ENCODE assay signal across 20 cellular contexts in genomic region chr4:152885185-152885584, GRCh38. TPM values are rescaled to one million over a fixed set of nuclear protein-coding genes. Genes with fewer than 3 reads are reported as not detected.
DNase-seq lines count a peak whose midpoint lies in the region; ATAC-seq and TF ChIP-seq lines count a peak whose summit lies in the region.
"Had no signal": no experiment of that assay in that cellular context is flagged by ENCODE, and none has a peak within 500 bp of the region (broad histone marks: within the 10 kb centered on the region; RNA-seq: fewer than 3 reads in every experiment).

No MANE protein-coding gene starts in this region.

- H3K4me1 ChIP-seq in GM23338 (ENCODE audit: insufficient read depth) (peaks cover 12% of the 10 kb centered on the region; the same call in 1 of the 2 replicates), SJCRH30 (peaks cover 32% of the 10 kb centered on the region)

- H3K4me2 ChIP-seq in GM23338 = no peak overlapping the region
- H3K4me2 ChIP-seq: BLaER1 treated with 17β-estradiol and CSF1 and Interleukin-3, amounts not matched to agents 10 nM and 100 nM had no signal

- H4K20me1 ChIP-seq in GM23338 (replicated peaks; ENCODE audit: insufficient read depth) = no peaks in the 10 kb centered on the region
- H4K20me1 ChIP-seq: BLaER1 treated with 17β-estradiol and CSF1 and Interleukin-3, amounts not matched to agents 10 nM and 100 nM had no signal

- peaks cover under 1% of the 10 kb centered on the region; the same call in 1 of the 3 replicates for H3K36me3 Mint-ChIP-seq in GM23338 (ENCODE audit: low read depth)
- peaks cover 43% of the 10 kb centered on the region for H3K36me3 Mint-ChIP-seq in nephron progenitor cell (ENCODE audit: low read depth)
- H3K36me3 Mint-ChIP-seq in progenitor cell of endocrine pancreas (ENCODE audit: insufficient read depth) = peaks cover 10% of the 10 kb centered on the region
- H3K36me3 Mint-ChIP-seq in T-helper 17 cell (ENCODE audit: low read depth) = peaks cover 15% of the 10 kb centered on the region

- H3K27me3 ChIP-seq in GM23338 (ENCODE audit: insufficient read depth) = no peaks in the 10 kb centered on the region
- no peaks in the 10 kb centered on the region for H3K27me3 ChIP-seq in SJCRH30
- H3K27me3 ChIP-seq: BLaER1 treated with 17β-estradiol and CSF1 and Interleukin-3, amounts not matched to agents 10 nM and 100 nM had no signal

- no peaks in the 10 kb centered on the region for H3K9me2 ChIP-seq in GM23338 (ENCODE audit: insufficient read depth)

- H3K4me3 ChIP-seq in GM23338 (no peak overlapping the region), SJCRH30 (no peak overlapping the region)
- H3K4me3 ChIP-seq: BLaER1 treated with 17β-estradiol and CSF1 and Interleukin-3, amounts not matched to agents 10 nM and 100 nM had no signal

- no peaks in the 10 kb centered on the region for H3K79me2 ChIP-seq in GM23338 (replicated peaks; ENCODE audit: insufficient read depth)

- DNase-seq in GM23338 (ENCODE audit: low spot score) (no peak), SJCRH30 (peak; percentile 66 to 91), nephron progenitor cell (no peak), progenitor cell of endocrine pancreas (ENCODE audit: low spot score, unreplicated experiment) (no peak), NCI-H187 treated with DMSO at 0.1 percent for 48 hours (lab: John Stamatoyannopoulos, UW) (no peak), T-helper 17 cell (no peak), AML-193 (lab: John Stamatoyannopoulos, UW) (no peak)
- DNase-seq: 8988T; Calu3; CD8-positive, alpha-beta T cell; DMS79 treated with DMSO at 0.1 percent for 48 hours; GF-D8; GOT3; H7; KBM-7 had no signal

- H3K36me3 ChIP-seq in GM23338 (ENCODE audit: insufficient read depth) (no peaks in the 10 kb centered on the region), SJCRH30 (peaks cover 11% of the 10 kb centered on the region)

- H3K27ac ChIP-seq in GM23338 (ENCODE audit: low read depth) (no peak overlapping the region; the same call in 1 of the 2 replicates), SJCRH30 (peak overlapping the region; percentile 86)
- H3K27ac ChIP-seq: BLaER1 treated with 17β-estradiol and CSF1 and Interleukin-3, amounts not matched to agents 10 nM and 100 nM had no signal

- H3K9me3 Mint-ChIP-seq in GM23338 (no peaks in the 10 kb centered on the region), nephron progenitor cell (no peaks in the 10 kb centered on the region), progenitor cell of endocrine pancreas (ENCODE audit: low read depth) (no peaks in the 10 kb centered on the region)
- H3K9me3 Mint-ChIP-seq: CD8-positive, alpha-beta T cell; IgD-negative memory B cell had no signal

- H3K4me3 Mint-ChIP-seq in GM23338 (no peak overlapping the region), nephron progenitor cell (no peak overlapping the region), progenitor cell of endocrine pancreas (ENCODE audit: low read depth) (no peak overlapping the region), T-helper 17 cell (no peak overlapping the region)
- H3K4me3 Mint-ChIP-seq: B cell; CD8-positive, alpha-beta T cell; IgD-negative memory B cell had no signal

- no peak for TF ChIP-seq CTCF in GM23338 (conservative IDR thresholded peaks at IDR 0.05; ENCODE audit: low read depth in 2 of 2)
- TF ChIP-seq CTCF in nephron progenitor cell (IDR thresholded peaks at IDR 0.05) = no peak
- TF ChIP-seq CTCF in progenitor cell of endocrine pancreas (IDR thresholded peaks at IDR 0.05; ENCODE audit: unreplicated experiment) = no peak

- H3K27ac Mint-ChIP-seq in GM23338 = peak overlapping the region; percentile 28; the same call in 1 of the 2 replicates
- peak overlapping the region; percentile 43 for H3K27ac Mint-ChIP-seq in nephron progenitor cell
- H3K27ac Mint-ChIP-seq in progenitor cell of endocrine pancreas = peak overlapping the region; percentile 47
- no peak overlapping the region for H3K27ac Mint-ChIP-seq in T-helper 17 cell
- H3K27ac Mint-ChIP-seq: B cell; CD8-positive, alpha-beta T cell; IgD-negative memory B cell had no signal

- peaks cover 18% of the 10 kb centered on the region for H3K4me1 Mint-ChIP-seq in GM23338
- H3K4me1 Mint-ChIP-seq in nephron progenitor cell = peaks cover 4% of the 10 kb centered on the region
- no peaks in the 10 kb centered on the region for H3K4me1 Mint-ChIP-seq in progenitor cell of endocrine pancreas (ENCODE audit: low read depth)
- no peaks in the 10 kb centered on the region for H3K4me1 Mint-ChIP-seq in T-helper 17 cell
- H3K4me1 Mint-ChIP-seq: B cell had no signal

- H3K9me3 ChIP-seq in SJCRH30 (replicated peaks) = no peaks in the 10 kb centered on the region
- H3K9me3 ChIP-seq in T-helper 17 cell (ENCODE audit: control insufficient read depth, low read length, poor library complexity, severe bottlenecking) = no peaks in the 10 kb centered on the region
- H3K9me3 ChIP-seq: BLaER1 treated with 17β-estradiol and CSF1 and Interleukin-3, amounts not matched to agents 10 nM and 100 nM had no signal

- no peak overlapping the region for H2AFZ ChIP-seq in GM23338

- H3F3A ChIP-seq in GM23338 (replicated peaks; ENCODE audit: low read depth) = no peaks in the 10 kb centered on the region

- H3K27me3 Mint-ChIP-seq in GM23338 (ENCODE audit: insufficient read depth, low read depth, poor library complexity) (no peaks in the 10 kb centered on the region), nephron progenitor cell (ENCODE audit: low read depth, poor library complexity) (no peaks in the 10 kb centered on the region), progenitor cell of endocrine pancreas (no peaks in the 10 kb centered on the region), T-helper 17 cell (no peaks in the 10 kb centered on the region)
- H3K27me3 Mint-ChIP-seq: B cell, IgD-negative memory B cell had no signal

- ATAC-seq in GM23338 (no peak), GM18873 (IDR thresholded peaks at IDR 0.05; ENCODE audit: low FRiP score, unreplicated experiment) (no peak), T-helper 17 cell (no peak)
- ATAC-seq: CD8-positive, alpha-beta T cell; HepG2 had no signal

TF ChIP-seq in GM23338, 12 proteins besides CTCF, POLR2A, EP300 and RAD21 (continues in another document):
- TF ChIP-seq ETS1 (IDR thresholded peaks at IDR 0.05) (no peak), JUNB (IDR thresholded peaks at IDR 0.05; ENCODE audit: unreplicated experiment) (no peak), ZNF114 (CRISPR knock-in tag; IDR thresholded peaks at IDR 0.05) (no peak), NANOG (IDR thresholded peaks at IDR 0.05; ENCODE audit: borderline replicate concordance) (no peak), STAT1 (IDR thresholded peaks at IDR 0.05; ENCODE audit: unreplicated experiment) (no peak), EZH2phosphoT487 (IDR thresholded peaks at IDR 0.05; ENCODE audit: unreplicated experiment) (no peak), POLR2AphosphoS5 (IDR thresholded peaks at IDR 0.05; ENCODE audit: low read depth) (no peak)

RNA-seq across cellular contexts. Expression of gene FHDC1, which starts 50.9 kb away (rescaled TPM):
- 21.6 and 22.8 TPM in 2 replicates for total RNA-seq in GM23338 (2014; rRNA removed; shearing (Covaris generic))
- polyA plus RNA-seq in GM23338 (2016; fragmentation: Nextera tagmentation; extraction: Ambion mirVana) = 9.1 and 9.5 TPM in 2 replicates
- total RNA-seq in SJCRH30 (2014; rRNA removed; shearing (Covaris generic)) = 1.9 and 2.0 TPM in 2 replicates
- total RNA-seq in progenitor cell of endocrine pancreas (11.3 and 11.6 TPM in 2 replicates), T-helper 17 cell (under 1 TPM; 0.10 TPM)

Comparison
In these comparisons a context has a peak if more than half of its experiments do, and no peak if none do; other contexts are left out.
1. DNase-seq: peak in SJCRH30 (2 of 2); none in GM23338 (single experiment), nephron progenitor cell (single experiment), progenitor cell of endocrine pancreas (single experiment), NCI-H187 treated with DMSO at 0.1 percent for 48 hours (single experiment), T-helper 17 cell (0 of 3) and AML-193 (0 of 2).